7 cellular contexts compared by ENCODE assay signal in genomic region chr5:62689599-62690368, GRCh38.
DNase-seq lines count a peak whose midpoint lies in the region; ATAC-seq and TF ChIP-seq lines count a peak whose summit lies in the region.

No MANE protein-coding gene starts in this region.

- peak overlapping the region in 8 of 10 donors; percentile 11 to 73 (median 53) for H3K4me3 Mint-ChIP-seq in naive thymus-derived CD4-positive, alpha-beta T cell

- no peaks in the 10 kb centered on the region for H3K36me3 ChIP-seq in naive thymus-derived CD4-positive, alpha-beta T cell (ENCODE audit: control insufficient read depth in 2 of 3, insufficient read depth in 3 of 3, low read length in 3 of 3)
- H3K36me3 ChIP-seq in Peyer's patch (no peaks in the 10 kb centered on the region), tibial artery (no peaks in the 10 kb centered on the region), uterus (no peaks in the 10 kb centered on the region)

- peaks cover 0 to 11% (median 0%) of the 10 kb centered on the region in 11 donors for H3K9me3 Mint-ChIP-seq in naive thymus-derived CD4-positive, alpha-beta T cell

- no peak overlapping the region for H3K4me3 ChIP-seq in naive thymus-derived CD4-positive, alpha-beta T cell (ENCODE audit: low read length)
- H3K4me3 ChIP-seq in Peyer's patch, result no peak overlapping the region
- H3K4me3 ChIP-seq in tibial artery, result no peak overlapping the region
- H3K4me3 ChIP-seq in uterus, result no peak overlapping the region

- no peaks in the 10 kb centered on the region for H3K36me3 Mint-ChIP-seq in naive thymus-derived CD4-positive, alpha-beta T cell

- no peak overlapping the region for H3K27ac ChIP-seq in naive thymus-derived CD4-positive, alpha-beta T cell (ENCODE audit: low read depth, low read length)
- no peak overlapping the region for H3K27ac ChIP-seq in Peyer's patch
- H3K27ac ChIP-seq in tibial artery, result no peak overlapping the region
- peak overlapping the region in 1 of 2 donors; percentile 8 for H3K27ac ChIP-seq in uterus

- ATAC-seq in GM18505 (IDR thresholded peaks at IDR 0.05; ENCODE audit: unreplicated experiment), result peak; percentile 67
- ATAC-seq in GM21786 (IDR thresholded peaks at IDR 0.05; ENCODE audit: unreplicated experiment), result peak; percentile 45
- no peak for ATAC-seq in naive thymus-derived CD4-positive, alpha-beta T cell

- DNase-seq in SIG-M5 treated with dmso at 0.1 percent for 504 hours (lab: John Stamatoyannopoulos, UW; ENCODE audit: unreplicated experiment) (peak; percentile 91), Peyer's patch (no peak), tibial artery (no peak), uterus (no peak)
- DNase-seq in naive thymus-derived CD4-positive, alpha-beta T cell, result no peak

- no peaks in the 10 kb centered on the region for H3K4me1 ChIP-seq in naive thymus-derived CD4-positive, alpha-beta T cell (ENCODE audit: control insufficient read depth in 2 of 2, insufficient read depth in 2 of 2, low read length in 2 of 2)
- H3K4me1 ChIP-seq in Peyer's patch (no peaks in the 10 kb centered on the region), tibial artery (no peaks in the 10 kb centered on the region), uterus (no peaks in the 10 kb centered on the region)

- H3K4me1 Mint-ChIP-seq in naive thymus-derived CD4-positive, alpha-beta T cell, result peaks cover 0 to 10% (median 7%) of the 10 kb centered on the region in 7 donors

- H3K27me3 Mint-ChIP-seq in naive thymus-derived CD4-positive, alpha-beta T cell, result no peaks in the 10 kb centered on the region

- CTCF ChIA-PET in naive thymus-derived CD4-positive, alpha-beta T cell (lab: Charles Lee), result no interaction called here

- no peaks in the 10 kb centered on the region for H3K27me3 ChIP-seq in naive thymus-derived CD4-positive, alpha-beta T cell (ENCODE audit: control insufficient read depth in 2 of 2, insufficient read depth in 2 of 2, low read length in 2 of 2)
- H3K27me3 ChIP-seq in Peyer's patch (no peaks in the 10 kb centered on the region), tibial artery (no peaks in the 10 kb centered on the region), uterus (no peaks in the 10 kb centered on the region)

- TF ChIP-seq POLR2A in GM18505 (IDR thresholded peaks at IDR 0.05; ENCODE audit: borderline replicate concordance, extremely low read depth, insufficient read depth, insufficient read length) (no peak), Peyer's patch (IDR thresholded peaks at IDR 0.05) (no peak), uterus (IDR thresholded peaks at IDR 0.05) (no peak)

- TF ChIP-seq CTCF in Peyer's patch (IDR thresholded peaks at IDR 0.05) (no peak), tibial artery (IDR thresholded peaks at IDR 0.05) (no peak), uterus (IDR thresholded peaks at IDR 0.05) (no peak)

- intact Hi-C loops in naive thymus-derived CD4-positive, alpha-beta T cell (cut with micrococcal nuclease), result no loop called here
- intact Hi-C loops in tibial artery (cut with DNase I; ENCODE audit: low total_unique reads), result no loop called here
- intact Hi-C loops in uterus (cut with DNase I; ENCODE audit: low total_unique reads), result no loop called here

- no peaks in the 10 kb centered on the region for H3K9me3 ChIP-seq in naive thymus-derived CD4-positive, alpha-beta T cell (ENCODE audit: control insufficient read depth in 2 of 3, low read length in 3 of 3)
- peaks cover 0 to 3% (median 0%) of the 10 kb centered on the region in 4 donors for H3K9me3 ChIP-seq in Peyer's patch
- no peaks in the 10 kb centered on the region for H3K9me3 ChIP-seq in tibial artery
- no peaks in the 10 kb centered on the region for H3K9me3 ChIP-seq in uterus

- POLR2A ChIA-PET in naive thymus-derived CD4-positive, alpha-beta T cell (lab: Charles Lee), result no interaction called here

- H3K27ac Mint-ChIP-seq in naive thymus-derived CD4-positive, alpha-beta T cell, result peak overlapping the region in 1 of 9 donors; percentile 56
